10 cellular contexts compared by ENCODE assay signal in the genomic region with DNA sequence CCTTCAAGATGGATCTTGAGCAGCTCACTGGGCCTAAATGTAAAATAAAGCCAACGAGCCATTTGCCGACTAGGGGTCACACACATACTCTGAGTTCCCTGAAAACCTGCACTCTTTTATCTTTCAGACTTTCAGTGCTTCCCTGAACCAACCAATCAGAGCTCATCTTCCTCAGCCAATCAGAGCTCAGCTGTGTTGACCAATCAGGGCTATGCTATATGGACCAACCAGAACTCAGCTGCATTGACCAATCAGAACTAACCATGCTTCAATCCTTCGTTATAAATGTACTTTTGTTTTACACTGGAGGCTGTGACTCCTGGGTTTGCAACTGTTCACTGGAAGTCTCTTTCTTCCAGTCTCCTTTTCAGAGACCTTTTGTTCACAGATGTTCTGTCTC. TPM values are rescaled to one million over a fixed set of nuclear protein-coding genes. Genes with fewer than 3 reads are reported as not detected.
A peak's percentile ranks its signal among the peaks of the same experiment; 100 is the strongest.
DNase-seq lines count a peak whose midpoint lies in the region; ATAC-seq and TF ChIP-seq lines count a peak whose summit lies in the region.
"Had no signal": no experiment of that assay in that cellular context is flagged by ENCODE, and none has a peak within 500 bp of the region (broad histone marks: within the 10 kb centered on the region; RNA-seq: fewer than 3 reads in every experiment).

No MANE protein-coding gene starts in this region.

- H3K9me2 ChIP-seq in HCT116 (ENCODE audit: insufficient read depth): no peaks in the 10 kb centered on the region

- H3K4me1 ChIP-seq in BE2C (no peaks in the 10 kb centered on the region), HCT116 (ENCODE audit: control insufficient read depth in 1 of 2, insufficient read depth in 2 of 2, low read length in 2 of 2) (0 out of 4 replicates have a peak, but pooled peaks cover 0 to 2% of the 10 kb centered on the region in 2 experiments), vagina (no peaks in the 10 kb centered on the region)

- POLR2A ChIA-PET in HCT116 (lab: Charles Lee): no interaction called here

- no peaks in the 10 kb centered on the region for H3K9me3 ChIP-seq in BE2C
- no peaks in the 10 kb centered on the region for H3K9me3 ChIP-seq in HCT116 (ENCODE audit: control insufficient read depth in 1 of 2, insufficient read depth in 1 of 2, low read depth in 1 of 2, low read length in 2 of 2)
- H3K9me3 ChIP-seq in vagina: no peaks in the 10 kb centered on the region

- H3K27me3 ChIP-seq in BE2C (no peaks in the 10 kb centered on the region), HCT116 (ENCODE audit: insufficient read depth, low read length) (no peaks in the 10 kb centered on the region), vagina (no peaks in the 10 kb centered on the region)

- no peaks in the 10 kb centered on the region for H4K20me1 ChIP-seq in HCT116 (ENCODE audit: insufficient read depth)

- H3K27ac ChIP-seq in HCT116 (ENCODE audit: low read depth, low read length): no peak overlapping the region
- H3K27ac ChIP-seq in vagina: no peak overlapping the region

- ATAC-seq in HCT116 (peak; percentile 53; the same call in 1 of the 2 replicates), omental fat pad (ENCODE audit: low FRiP score) (no peak), HG02870 (IDR thresholded peaks at IDR 0.05; ENCODE audit: unreplicated experiment) (no peak)

- intact Hi-C loops in HCT116 (cut with micrococcal nuclease) (loop anchor here (2.0 to 10.0 kb wide), 2 partner anchors 293 to 603 kb away; no protein-coding TSS in a partner anchor), vagina (cut with DNase I) (no loop called here)

- H3K36me3 ChIP-seq in BE2C (no peaks in the 10 kb centered on the region), HCT116 (ENCODE audit: control insufficient read depth in 1 of 2, insufficient read depth in 2 of 2, low read length in 2 of 2) (no peaks in the 10 kb centered on the region), vagina (no peaks in the 10 kb centered on the region)

- TF ChIP-seq RAD21 in HCT116 (IDR thresholded peaks at IDR 0.05; ENCODE audit: low read depth): no peak

- in situ Hi-C loops in SK-MEL-5 (cut with HindIII; ENCODE audit: low pct_unique_long_range_greater_than_20kb, low sequenced_read_pairs): no loop called here

- TF ChIP-seq CTCF in BE2C (IDR thresholded peaks at IDR 0.05; ENCODE audit: low read depth, low read length) (no peak), HCT116 (IDR thresholded peaks at IDR 0.05 in 2 of 3, conservative IDR thresholded peaks at IDR 0.05 in 1 of 3; ENCODE audit: borderline replicate concordance in 1 of 3, insufficient read depth in 1 of 3, low read depth in 2 of 3, low read length in 2 of 3) (no peak), omental fat pad (IDR thresholded peaks at IDR 0.05) (no peak), vagina (IDR thresholded peaks at IDR 0.05) (no peak)

- H2AFZ ChIP-seq in HCT116 (ENCODE audit: low read depth, low read length, poor library complexity, severe bottlenecking): no peak overlapping the region

- RAD21 ChIA-PET in HCT116 (lab: Charles Lee; ENCODE audit: low non-redundant PET in 1 of 2, low total read pairs in 2 of 2, uncharacterized antibody in 2 of 2, unreplicated experiment in 2 of 2): no interaction called here

- H3K79me2 ChIP-seq in HCT116 (ENCODE audit: insufficient read depth, low read length): no peaks in the 10 kb centered on the region

- DNase-seq in BE2C (peak; percentile 21), HCT116 (ENCODE audit: low read depth, low spot score) (peak; percentile 4), SK-MEL-5 (ENCODE audit: low read depth, low spot score) (peak; percentile 32), fibroblast of peridontal ligament (ENCODE audit: extremely low read depth) (peak; percentile 28), DMS153 treated with DMSO at 0.1 percent for 48 hours (lab: John Stamatoyannopoulos, UW; ENCODE audit: unreplicated experiment) (no peak), omental fat pad (ENCODE audit: low spot score) (no peak), vagina (ENCODE audit: extremely low spot score in 2 of 2) (no peak)
- DNase-seq: glutamatergic neuron, NCI-H187 treated with DMSO at 0.1 percent for 48 hours had no signal

- H3K4me3 ChIP-seq in BE2C (ENCODE audit: low read depth, low read length) (no peak overlapping the region), HCT116 (replicated peaks in 1 of 2; ENCODE audit: low read depth in 1 of 2, low read length in 2 of 2) (no peak overlapping the region), vagina (no peak overlapping the region)

- H3K4me2 ChIP-seq in HCT116 (ENCODE audit: low read length): no peak overlapping the region

- TF ChIP-seq POLR2A in HCT116 (IDR thresholded peaks at IDR 0.05; ENCODE audit: borderline replicate concordance, extremely low read depth, insufficient read depth, insufficient read length) (no peak), vagina (IDR thresholded peaks at IDR 0.05) (no peak)

- H3K9ac ChIP-seq in HCT116 (ENCODE audit: low read length): no peak overlapping the region

- BruUV-seq in HCT116 (replicated peaks; lab: Mats Ljungman, UMichigan): no TSS peak

- CTCF ChIA-PET in HCT116 (lab: Charles Lee): interaction anchor here (1.1 kb wide), 1 partner anchor 292 kb away, joined by 9 read pairs; no protein-coding TSS in a partner anchor

TF ChIP-seq in HCT116, 20 proteins besides CTCF, POLR2A, EP300 and RAD21 (continues in another document):
- TF ChIP-seq, protein P1, sequence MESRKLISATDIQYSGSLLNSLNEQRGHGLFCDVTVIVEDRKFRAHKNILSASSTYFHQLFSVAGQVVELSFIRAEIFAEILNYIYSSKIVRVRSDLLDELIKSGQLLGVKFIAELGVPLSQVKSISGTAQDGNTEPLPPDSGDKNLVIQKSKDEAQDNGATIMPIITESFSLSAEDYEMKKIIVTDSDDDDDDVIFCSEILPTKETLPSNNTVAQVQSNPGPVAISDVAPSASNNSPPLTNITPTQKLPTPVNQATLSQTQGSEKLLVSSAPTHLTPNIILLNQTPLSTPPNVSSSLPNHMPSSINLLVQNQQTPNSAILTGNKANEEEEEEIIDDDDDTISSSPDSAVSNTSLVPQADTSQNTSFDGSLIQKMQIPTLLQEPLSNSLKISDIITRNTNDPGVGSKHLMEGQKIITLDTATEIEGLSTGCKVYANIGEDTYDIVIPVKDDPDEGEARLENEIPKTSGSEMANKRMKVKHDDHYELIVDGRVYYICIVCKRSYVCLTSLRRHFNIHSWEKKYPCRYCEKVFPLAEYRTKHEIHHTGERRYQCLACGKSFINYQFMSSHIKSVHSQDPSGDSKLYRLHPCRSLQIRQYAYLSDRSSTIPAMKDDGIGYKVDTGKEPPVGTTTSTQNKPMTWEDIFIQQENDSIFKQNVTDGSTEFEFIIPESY (IDR thresholded peaks at IDR 0.05; ENCODE audit: extremely low read depth, insufficient replicate concordance, low read length): no peak
- TF ChIP-seq EZH2phosphoT487 (IDR thresholded peaks at IDR 0.05; ENCODE audit: borderline replicate concordance) (no peak), SRF (IDR thresholded peaks at IDR 0.05; ENCODE audit: low read depth) (no peak), SP1 (IDR thresholded peaks at IDR 0.05; ENCODE audit: low read depth) (no peak), EZH2 (IDR thresholded peaks at IDR 0.05) (no peak), ZFX (IDR thresholded peaks at IDR 0.05) (no peak), ZNF274 (IDR thresholded peaks at IDR 0.05; ENCODE audit: low read depth, low read length) (no peak), EGR1 (IDR thresholded peaks at IDR 0.05; ENCODE audit: low read depth) (no peak), ATF3 (IDR thresholded peaks at IDR 0.05) (no peak)

RNA-seq across cellular contexts. Expression of gene SLC25A53, which starts 19.3 kb away (rescaled TPM):
- 4.2 TPM for polyA plus RNA-seq in BE2C (2012; ENCODE audit: insufficient read depth, insufficient read length, low read depth)
- total RNA-seq in HCT116 (2021; ENCODE audit: unreplicated experiment): 3.4 TPM
- polyA plus RNA-seq in HCT116 (2012): 3.2 and 3.5 TPM in 2 replicates
- total RNA-seq in SK-MEL-5 (2014; rRNA removed; shearing (Covaris generic)): 9.6 and 10.6 TPM in 2 replicates
- 5.6 and 7.8 TPM in 2 replicates for polyA plus RNA-seq in SK-MEL-5 (2015; cell fraction: cytosol; rRNA removed)
- 8.3 and 11.4 TPM in 2 replicates for polyA plus RNA-seq in SK-MEL-5 (2015; cell fraction: nucleus; rRNA removed)
- total RNA-seq in omental fat pad: 10 to 100 TPM; 12.9 to 19.9 (median 16.8) TPM
- 43.0 TPM for total RNA-seq in vagina

RNA-seq across cellular contexts. Expression of gene ZCCHC18, which starts 25.2 kb away (rescaled TPM):
- polyA plus RNA-seq in BE2C (2012; ENCODE audit: insufficient read depth, insufficient read length, low read depth): 2.2 TPM
- total RNA-seq in HCT116 (2021; ENCODE audit: unreplicated experiment) (not detected), omental fat pad (1 to 10 TPM in 2 of 4 donors, under 1 TPM in 2; 0.31 to 5.0 (median 1.0) TPM), vagina (1.2 TPM)
- not detected in 2 replicates for polyA plus RNA-seq in HCT116 (2012)
- 0.21 and 0.32 TPM in 2 replicates for total RNA-seq in SK-MEL-5 (2014; rRNA removed; shearing (Covaris generic))
- polyA plus RNA-seq in SK-MEL-5 (2015; cell fraction: cytosol; rRNA removed): 0.10 and 0.87 TPM in 2 replicates
- 1.1 and 2.9 TPM in 2 replicates for polyA plus RNA-seq in SK-MEL-5 (2015; cell fraction: nucleus; rRNA removed)

RNA-seq across cellular contexts. Expression of gene FAM199X, which starts 28.8 kb away (rescaled TPM):
- polyA plus RNA-seq in BE2C (2012; ENCODE audit: insufficient read depth, insufficient read length, low read depth): 9.6 TPM
- total RNA-seq in HCT116 (2021; ENCODE audit: unreplicated experiment): 21.1 TPM
- polyA plus RNA-seq in HCT116 (2012): 4.8 and 6.0 TPM in 2 replicates
- 22.8 and 25.7 TPM in 2 replicates for total RNA-seq in SK-MEL-5 (2014; rRNA removed; shearing (Covaris generic))
- polyA plus RNA-seq in SK-MEL-5 (2015; cell fraction: cytosol; rRNA removed): 15.3 and 16.8 TPM in 2 replicates
- polyA plus RNA-seq in SK-MEL-5 (2015; cell fraction: nucleus; rRNA removed): 23.4 and 29.0 TPM in 2 replicates
- 10 to 100 TPM; 24.1 to 52.8 (median 35.9) TPM for total RNA-seq in omental fat pad
- 15.0 TPM for total RNA-seq in vagina

Comparison
In these comparisons a context has a peak if more than half of its experiments do, and no peak if none do; other contexts are left out.
1. DNase-seq: peak in BE2C (single experiment), HCT116 (single experiment), SK-MEL-5 (single experiment) and fibroblast of peridontal ligament (single experiment); none in DMS153 treated with DMSO at 0.1 percent for 48 hours (single experiment), omental fat pad (single experiment) and vagina (0 of 2).